ENCODE assay signal across 8 cellular contexts in genomic region chr3:185460719-185461350, GRCh38.
DNase-seq lines count a peak whose midpoint lies in the region; ATAC-seq and TF ChIP-seq lines count a peak whose summit lies in the region.

No MANE protein-coding gene starts in this region.

- peak; percentile 21 for DNase-seq in 8988T
- peak; percentile 23 for DNase-seq in GM13976 (ENCODE audit: low spot score)
- DNase-seq in RPMI8226: peak; percentile 9
- DNase-seq in germinal center (ENCODE audit: low spot score): peak; percentile 8
- DNase-seq in NOMO-1 (lab: John Stamatoyannopoulos, UW; ENCODE audit: unreplicated experiment in 2 of 2): no peak
- DNase-seq in COR-L47 (lab: John Stamatoyannopoulos, UW): no peak

- no peak for TF ChIP-seq CTCF in GM13976 (IDR thresholded peaks at IDR 0.05; ENCODE audit: borderline replicate concordance, control extremely low read depth, extremely low read depth, insufficient read depth, missing control alignments)

- in situ Hi-C loops in GM13976 (cut with MboI; ENCODE audit: low sequenced_read_pairs, unreplicated experiment): no loop called here

- ATAC-seq in GM18520 (IDR thresholded peaks at IDR 0.05; ENCODE audit: unreplicated experiment) (no peak), HG02870 (IDR thresholded peaks at IDR 0.05; ENCODE audit: unreplicated experiment) (no peak)

Comparison
In these comparisons a context has a peak if more than half of its experiments do, and no peak if none do; other contexts are left out.
1. DNase-seq: peak in 8988T (single experiment), GM13976 (single experiment), RPMI8226 (single experiment) and germinal center (single experiment); none in NOMO-1 (0 of 2) and COR-L47 (single experiment).